24 cellular contexts compared by ENCODE assay signal in genomic region chrX:20472148-20472547, GRCh38.
DNase-seq lines count a peak whose midpoint lies in the region; ATAC-seq and TF ChIP-seq lines count a peak whose summit lies in the region.
"Had no signal": no experiment of that assay in that cellular context is flagged by ENCODE, and none has a peak within 500 bp of the region (broad histone marks: within the 10 kb centered on the region; RNA-seq: fewer than 3 reads in every experiment).

No MANE protein-coding gene starts in this region.

- H3K9me2 ChIP-seq in SK-N-SH: no peaks in the 10 kb centered on the region
- no peaks in the 10 kb centered on the region for H3K9me2 ChIP-seq in PC-3 (replicated peaks; ENCODE audit: low read length)

- H3K79me2 ChIP-seq in SK-N-SH (ENCODE audit: insufficient read depth) (no peaks in the 10 kb centered on the region), PC-3 (ENCODE audit: low read length) (no peaks in the 10 kb centered on the region)

- TF ChIP-seq EP300 in SK-N-SH (IDR thresholded peaks at IDR 0.05; ENCODE audit: borderline replicate concordance in 1 of 2, low read depth in 1 of 2, low read length in 1 of 2) (no peak), transverse colon (IDR thresholded peaks at IDR 0.05; ENCODE audit: low read depth) (no peak)

- CTCF ChIA-PET in SK-N-SH (lab: Yijun Ruan, JAX): interaction anchor here (0.8 kb wide), 1 partner anchor 9 kb away, joined by 4 read pairs; no protein-coding TSS in a partner anchor
- CTCF ChIA-PET in PC-3 (lab: Charles Lee): no interaction called here

- DNase-seq in SK-N-SH (no peak), PC-3 (no peak), amniotic epithelial cell (ENCODE audit: low read depth) (peak; percentile 64), retina (peak; percentile 30), esophagus squamous epithelium (lab: John Stamatoyannopoulos, UW) (no peak), putamen (ENCODE audit: low spot score) (no peak), transverse colon (no peak)
- DNase-seq: 8988T; ACHN; AML-193; BE2C; CD4-positive, alpha-beta T cell; CD8-positive, alpha-beta memory T cell; DMS 273 treated with DMSO at 0.1 percent for 48 hours; DMS79; EL; GDM1; H9; HFFc6 had no signal

- H3K9me3 ChIP-seq in SK-N-SH (no peaks in the 10 kb centered on the region), PC-3 (ENCODE audit: low read length) (no peaks in the 10 kb centered on the region), esophagus squamous epithelium (no peaks in the 10 kb centered on the region), transverse colon (no peaks in the 10 kb centered on the region)
- H3K9me3 ChIP-seq: A549; BE2C; BLaER1 treated with 17β-estradiol and CSF1 and Interleukin-3, amounts not matched to agents 10 nM and 100 nM had no signal

- intact Hi-C loops in PC-3 (cut with micrococcal nuclease): no loop called here
- intact Hi-C loops in esophagus squamous epithelium (cut with DNase I): no loop called here
- intact Hi-C loops in transverse colon (cut with DNase I; ENCODE audit: low total_unique reads): no loop called here

- in situ Hi-C loops in transverse colon (cut with MboI; ENCODE audit: low pct_ligation_motif_present in 1 of 4, low pct_unique_long_range_greater_than_20kb in 1 of 4, low sequenced_read_pairs in 3 of 4): no loop called here

- TF ChIP-seq RAD21 in SK-N-SH (IDR thresholded peaks at IDR 0.05; ENCODE audit: low read length): no peak

- TF ChIP-seq CTCF in SK-N-SH (IDR thresholded peaks at IDR 0.05): no peak
- no peak for TF ChIP-seq CTCF in PC-3 (conservative IDR thresholded peaks at IDR 0.05; ENCODE audit: low read depth, low read length)
- no peak for TF ChIP-seq CTCF in esophagus squamous epithelium (IDR thresholded peaks at IDR 0.05)
- no peak for TF ChIP-seq CTCF in transverse colon (IDR thresholded peaks at IDR 0.05)

- H3K27ac ChIP-seq in SK-N-SH (ENCODE audit: low read depth in 2 of 2, low read length in 1 of 2) (no peak overlapping the region), PC-3 (ENCODE audit: low read length) (peak overlapping the region; percentile 29), esophagus squamous epithelium (no peak overlapping the region), transverse colon (no peak overlapping the region)
- H3K27ac ChIP-seq: A549; BLaER1 treated with 17β-estradiol and CSF1 and Interleukin-3, amounts not matched to agents 10 nM and 100 nM had no signal

- ATAC-seq in SK-N-SH treated with all-trans-retinoic acid at 6 μM for 48 hours (peak; percentile 38; the same call in 1 of the 3 replicates), PC-3 (no peak)
- ATAC-seq: A549, GM12878, GM23338 had no signal

- H3K9ac ChIP-seq in SK-N-SH: no peak overlapping the region
- H3K9ac ChIP-seq in PC-3 (ENCODE audit: low read length): no peak overlapping the region
- H3K9ac ChIP-seq: BLaER1 treated with 17β-estradiol and CSF1 and Interleukin-3, amounts not matched to agents 10 nM and 100 nM had no signal

- H3K36me3 ChIP-seq in SK-N-SH (replicated peaks in 1 of 2; ENCODE audit: control insufficient read depth in 1 of 2, insufficient read depth in 2 of 2, low read length in 1 of 2) (no peaks in the 10 kb centered on the region), PC-3 (ENCODE audit: low read depth, low read length) (no peaks in the 10 kb centered on the region), esophagus squamous epithelium (no peaks in the 10 kb centered on the region), transverse colon (no peaks in the 10 kb centered on the region)
- H3K36me3 ChIP-seq: BE2C; BLaER1 treated with 17β-estradiol and CSF1 and Interleukin-3, amounts not matched to agents 10 nM and 100 nM had no signal

- no TSS peak for BruUV-seq in PC-3 (replicated peaks; lab: Mats Ljungman, UMichigan)

- H4K20me1 ChIP-seq in SK-N-SH (ENCODE audit: insufficient read depth) (no peaks in the 10 kb centered on the region), PC-3 (ENCODE audit: low read length) (no peaks in the 10 kb centered on the region)
- H4K20me1 ChIP-seq: BLaER1 treated with 17β-estradiol and CSF1 and Interleukin-3, amounts not matched to agents 10 nM and 100 nM had no signal

- 30% methylated on average over 1 of the region's 1 CpG for WGBS in SK-N-SH (ENCODE audit: low lambda C conversion rate)
- WGBS in esophagus squamous epithelium, 2 donors: 40 to 52% methylated on average over 1 of the region's 1 CpG
- 50 to 66% methylated on average over 1 of the region's 1 CpG for WGBS in transverse colon (ENCODE audit: low coverage in 1 of 2), 2 donors

- POLR2A ChIA-PET in SK-N-SH (lab: Yijun Ruan, JAX): no interaction called here
- POLR2A ChIA-PET in PC-3 (lab: Charles Lee; ENCODE audit: unreplicated experiment): interaction anchor here (0.6 kb wide), 1 partner anchor 254 kb away, joined by 5 read pairs; no protein-coding TSS in a partner anchor

- no peak for TF ChIP-seq POLR2A in esophagus squamous epithelium (IDR thresholded peaks at IDR 0.05)
- TF ChIP-seq POLR2A in transverse colon (IDR thresholded peaks at IDR 0.05): no peak

- H3K4me1 ChIP-seq in SK-N-SH (ENCODE audit: control insufficient read depth in 1 of 2, insufficient read depth in 2 of 2, low read depth in 1 of 2, low read length in 1 of 2) (no peaks in the 10 kb centered on the region; a peak in 1 of 4 replicates), PC-3 (ENCODE audit: insufficient read depth, low read length) (no peaks in the 10 kb centered on the region), esophagus squamous epithelium (no peaks in the 10 kb centered on the region), transverse colon (no peaks in the 10 kb centered on the region)
- H3K4me1 ChIP-seq: A549; BE2C; BLaER1 treated with 17β-estradiol and CSF1 and Interleukin-3, amounts not matched to agents 10 nM and 100 nM had no signal

- H3K4me2 ChIP-seq in SK-N-SH: no peak overlapping the region
- H3K4me2 ChIP-seq in PC-3 (ENCODE audit: low read length): no peak overlapping the region
- H3K4me2 ChIP-seq: A549; BLaER1 treated with 17β-estradiol and CSF1 and Interleukin-3, amounts not matched to agents 10 nM and 100 nM; GM23338 had no signal

- H3K4me3 ChIP-seq in SK-N-SH (ENCODE audit: low read depth in 2 of 2, low read length in 1 of 2): no peak overlapping the region
- H3K4me3 ChIP-seq in PC-3 (ENCODE audit: low read length): no peak overlapping the region
- no peak overlapping the region for H3K4me3 ChIP-seq in esophagus squamous epithelium
- no peak overlapping the region for H3K4me3 ChIP-seq in transverse colon
- H3K4me3 ChIP-seq: A549; BLaER1 treated with 17β-estradiol and CSF1 and Interleukin-3, amounts not matched to agents 10 nM and 100 nM; GM12878; GM23338 had no signal

- H2AFZ ChIP-seq in SK-N-SH (ENCODE audit: low read depth) (no peak overlapping the region), PC-3 (ENCODE audit: low read length) (peak overlapping the region; percentile 45; the same call in 1 of the 2 replicates)
- H2AFZ ChIP-seq: GM23338 had no signal

- H3K27me3 ChIP-seq in SK-N-SH (ENCODE audit: insufficient read depth) (no peaks in the 10 kb centered on the region), PC-3 (ENCODE audit: low read length) (no peaks in the 10 kb centered on the region), esophagus squamous epithelium (no peaks in the 10 kb centered on the region), transverse colon (no peaks in the 10 kb centered on the region)
- H3K27me3 ChIP-seq: BE2C; BLaER1 treated with 17β-estradiol and CSF1 and Interleukin-3, amounts not matched to agents 10 nM and 100 nM had no signal

- H3F3A ChIP-seq in SK-N-SH (replicated peaks; ENCODE audit: insufficient read depth) (no peaks in the 10 kb centered on the region), PC-3 (ENCODE audit: low read length, unreplicated experiment) (no peaks in the 10 kb centered on the region)

TF ChIP-seq in SK-N-SH treated with all-trans-retinoic acid at 6 μM for 48 hours, 23 proteins besides CTCF, POLR2A, EP300 and RAD21 (continues in another document):
- peak; percentile 85; the same call in 1 of the 2 replicates for TF ChIP-seq ZC3H10 (CRISPR knock-in tag; IDR thresholded peaks at IDR 0.05)
- TF ChIP-seq ISL1 (CRISPR knock-in tag; IDR thresholded peaks at IDR 0.05): peak; percentile 81
- TF ChIP-seq POU6F1 (CRISPR knock-in tag; IDR thresholded peaks at IDR 0.05; ENCODE audit: borderline replicate concordance, low read depth): no peak

TF ChIP-seq in SK-N-SH, 30 proteins besides CTCF, POLR2A, EP300 and RAD21 (continues in another document):
- TF ChIP-seq FOSL2 (IDR thresholded peaks at IDR 0.05; ENCODE audit: borderline replicate concordance, low read depth) (no peak), POLR2AphosphoS5 (IDR thresholded peaks at IDR 0.05; ENCODE audit: low read depth, low read length) (no peak), NFIC (IDR thresholded peaks at IDR 0.05; ENCODE audit: borderline replicate concordance) (no peak), EZH2phosphoT487 (IDR thresholded peaks at IDR 0.05; ENCODE audit: borderline replicate concordance, low read depth) (no peak), ELF1 (IDR thresholded peaks at IDR 0.05) (no peak), MXI1 (IDR thresholded peaks at IDR 0.05; ENCODE audit: low read depth, low read length) (no peak), FOXM1 (IDR thresholded peaks at IDR 0.05; ENCODE audit: low read depth) (no peak), IRF3 (IDR thresholded peaks at IDR 0.05; ENCODE audit: low read depth, low read length) (no peak), TEAD4 (IDR thresholded peaks at IDR 0.05; ENCODE audit: borderline replicate concordance, insufficient read depth) (no peak), YY1 (IDR thresholded peaks at IDR 0.05; ENCODE audit: low read depth) (no peak), SMC3 (IDR thresholded peaks at IDR 0.05; ENCODE audit: low read depth, low read length) (no peak), CHD2 (IDR thresholded peaks at IDR 0.05; ENCODE audit: low read length, partially characterized antibody) (no peak)

Comparison
In these comparisons a context has a peak if more than half of its experiments do, and no peak if none do; other contexts are left out.
1. DNase-seq: peak in amniotic epithelial cell (single experiment) and retina (single experiment); none in SK-N-SH (single experiment), PC-3 (single experiment), esophagus squamous epithelium (single experiment), putamen (single experiment) and transverse colon (single experiment).